ENCODE assay signal across 20 cellular contexts in genomic region chr17:51731941-51732722, GRCh38.
DNase-seq lines count a peak whose midpoint lies in the region; ATAC-seq, FAIRE-seq and TF ChIP-seq lines count a peak whose summit lies in the region.
"Had no signal": no experiment of that assay in that cellular context is flagged by ENCODE, and none has a peak within 500 bp of the region (broad histone marks: within the 10 kb centered on the region; RNA-seq: fewer than 3 reads in every experiment).

No MANE protein-coding gene starts in this region.

- H3K4me3 ChIP-seq in endodermal cell (ENCODE audit: low read length), result no peak overlapping the region
- H3K4me3 ChIP-seq: GM23248 had no signal

- no peaks in the 10 kb centered on the region for H3K36me3 ChIP-seq in endodermal cell (ENCODE audit: control insufficient read depth, insufficient read depth, low read length)

- TF ChIP-seq CTCF in endodermal cell (conservative IDR thresholded peaks at IDR 0.05) (no peak), nephron (IDR thresholded peaks at IDR 0.05; ENCODE audit: unreplicated experiment in 3 of 3) (no peak)

- no peak for DNase-seq in HTR-8/SVneo (ENCODE audit: insufficient read length, low spot score)
- peak; percentile 77 for DNase-seq in endodermal cell
- DNase-seq in retina, result peak; percentile 14
- no peak for DNase-seq in NCI-H345 treated with DMSO at 0.1 percent for 48 hours (lab: John Stamatoyannopoulos, UW; ENCODE audit: unreplicated experiment)
- no peak for DNase-seq in NCI-H187 treated with DMSO at 0.1 percent for 48 hours (lab: John Stamatoyannopoulos, UW)
- DNase-seq: 8988T; C1 segment of cervical spinal cord; Caco-2; CD4-positive, alpha-beta memory T cell; DMS153; DND-41; GM23248; H7; HCEC 1CT had no signal

- H3K27ac Mint-ChIP-seq in endodermal cell, result no peak overlapping the region
- peak overlapping the region in 2 of 3 experiments; percentile 10 to 81 for H3K27ac Mint-ChIP-seq in nephron
- H3K27ac Mint-ChIP-seq: CD4-positive, alpha-beta memory T cell had no signal

- H3K27ac ChIP-seq in endodermal cell (ENCODE audit: low read depth, low read length), result no peak overlapping the region
- H3K27ac ChIP-seq: GM23248 had no signal

- peaks cover 29% of the 10 kb centered on the region for H3K4me1 Mint-ChIP-seq in endodermal cell
- H3K4me1 Mint-ChIP-seq in nephron, result peaks cover 36% of the 10 kb centered on the region

- 54 to 60% methylated on average over 4 to 6 of the region's 6 CpGs for WGBS in endodermal cell (ENCODE audit: insufficient coverage in 1 of 2, insufficient read length in 1 of 2), 2 experiments

- no peaks in the 10 kb centered on the region for H3K9me3 ChIP-seq in endodermal cell (ENCODE audit: control insufficient read depth, low read length)
- H3K9me3 ChIP-seq: Caco-2 had no signal

- no peak for ATAC-seq in GM18519 (IDR thresholded peaks at IDR 0.05; ENCODE audit: low FRiP score, unreplicated experiment)

- H3K27me3 Mint-ChIP-seq in endodermal cell (ENCODE audit: insufficient read depth) (peaks cover 2% of the 10 kb centered on the region), nephron (ENCODE audit: low read depth) (peaks cover 6% of the 10 kb centered on the region)

- peaks cover 2% of the 10 kb centered on the region for H3K36me3 Mint-ChIP-seq in endodermal cell (ENCODE audit: low read depth)
- peaks cover 8% of the 10 kb centered on the region for H3K36me3 Mint-ChIP-seq in nephron (ENCODE audit: low read depth)
- H3K36me3 Mint-ChIP-seq: CD4-positive, alpha-beta memory T cell had no signal

- no peak overlapping the region for H3K4me3 Mint-ChIP-seq in endodermal cell
- H3K4me3 Mint-ChIP-seq in nephron, result no peak overlapping the region
- H3K4me3 Mint-ChIP-seq: CD4-positive, alpha-beta memory T cell had no signal

- FAIRE-seq in HTR-8/SVneo (lab: Jason Lieb, UNC), result peak; percentile 57
- FAIRE-seq: G401.6, GM12892, GM19239, H1 had no signal

- no peaks in the 10 kb centered on the region for H3K27me3 ChIP-seq in endodermal cell (ENCODE audit: control insufficient read depth, insufficient read depth, low read length, poor library complexity, severe bottlenecking)

- H3K4me1 ChIP-seq in endodermal cell (ENCODE audit: control insufficient read depth, insufficient read depth, low read length), result peaks cover 3% of the 10 kb centered on the region
- H3K4me1 ChIP-seq: Caco-2 had no signal

- H3K9ac ChIP-seq in endodermal cell (ENCODE audit: extremely low read depth, low read length, poor library complexity, severe bottlenecking), result no peak overlapping the region
- H3K9ac ChIP-seq: GM23248 had no signal

- H3K9me3 Mint-ChIP-seq in endodermal cell (no peaks in the 10 kb centered on the region), nephron (peaks cover 3% of the 10 kb centered on the region)

Comparison
In these comparisons a context has a peak if more than half of its experiments do, and no peak if none do; other contexts are left out.
1. DNase-seq: peak in endodermal cell (single experiment) and retina (single experiment); none in HTR-8/SVneo (single experiment), NCI-H345 treated with DMSO at 0.1 percent for 48 hours (single experiment) and NCI-H187 treated with DMSO at 0.1 percent for 48 hours (single experiment).